In genomic region chr4:110119880-110120279, GRCh38 we compare ENCODE assay signal across 12 cellular contexts.
DNase-seq lines count a peak whose midpoint lies in the region; ATAC-seq, FAIRE-seq and TF ChIP-seq lines count a peak whose summit lies in the region.
"Had no signal": no experiment of that assay in that cellular context is flagged by ENCODE, and none has a peak within 500 bp of the region (broad histone marks: within the 10 kb centered on the region; RNA-seq: fewer than 3 reads in every experiment).

No MANE protein-coding gene starts in this region.

- H3K9me3 Mint-ChIP-seq in brain, result peaks cover 0 to 11% (median 0%) of the 10 kb centered on the region in 5 experiments

- peak overlapping the region in 3 of 5 experiments; percentile 8 to 69 (median 66) for H3K27ac Mint-ChIP-seq in brain

- H3K9me3 ChIP-seq in keratinocyte (ENCODE audit: control insufficient read depth, low read depth, low read length) (no peaks in the 10 kb centered on the region), gastrocnemius medialis (no peaks in the 10 kb centered on the region)
- H3K9me3 ChIP-seq: gastroesophageal sphincter, vagina had no signal

- H3K36me3 ChIP-seq in keratinocyte (ENCODE audit: control insufficient read depth in 2 of 2, extremely low read depth in 1 of 2, insufficient read depth in 2 of 2, low read length in 2 of 2) (peaks cover 1 to 4% of the 10 kb centered on the region in 2 experiments), gastrocnemius medialis (no peaks in the 10 kb centered on the region)
- H3K36me3 ChIP-seq: gastroesophageal sphincter, vagina had no signal

- dilution Hi-C loops in keratinocyte (cut with MboI; ENCODE audit: extremely low pct_ligation_motif_present, low sequenced_read_pairs), result no loop called here

- H2AFZ ChIP-seq in keratinocyte (ENCODE audit: control insufficient read depth, low read length), result no peak overlapping the region

- peak; percentile 58 for FAIRE-seq in keratinocyte (lab: Jason Lieb, UNC)

- peak overlapping the region; percentile 15 for H3K9ac ChIP-seq in keratinocyte (ENCODE audit: control insufficient read depth, extremely low read depth, insufficient read depth, low read length)

- peak; percentile 4 for DNase-seq in AG09319 (ENCODE audit: extremely low read depth, low read depth)
- DNase-seq in HFF-Myc (ENCODE audit: extremely low read depth, low read depth), result peak; percentile 17
- no peak for DNase-seq in keratinocyte (ENCODE audit: low read depth, low spot score)
- DNase-seq in SIG-M5 (lab: John Stamatoyannopoulos, UW), result no peak
- no peak for DNase-seq in NCI-H1417 treated with DMSO at 0.1 percent for 48 hours (lab: John Stamatoyannopoulos, UW)
- no peak for DNase-seq in NCI-H510A (lab: John Stamatoyannopoulos, UW)
- no peak for DNase-seq in gastrocnemius medialis
- DNase-seq: amniotic stem cell had no signal

- TF ChIP-seq CTCF in AG09319 (IDR thresholded peaks at IDR 0.05; ENCODE audit: low read depth, low read length) (no peak), HFF-Myc (IDR thresholded peaks at IDR 0.05; ENCODE audit: low read depth, low read length, missing control alignments) (no peak), brain (conservative IDR thresholded peaks at IDR 0.05) (no peak), keratinocyte (optimal IDR thresholded peaks at IDR 0.05 in 1 of 3, IDR thresholded peaks at IDR 0.05 in 1 of 3, conservative IDR thresholded peaks at IDR 0.05 in 1 of 3; ENCODE audit: extremely low read depth in 1 of 3, insufficient read depth in 2 of 3, low read length in 3 of 3) (no peak), gastrocnemius medialis (IDR thresholded peaks at IDR 0.05 in 4 of 5, conservative IDR thresholded peaks at IDR 0.05 in 1 of 5) (no peak)

- peaks cover 4% of the 10 kb centered on the region for H3K27me3 Mint-ChIP-seq in brain

- intact Hi-C loops in gastrocnemius medialis (cut with DNase I; ENCODE audit: low total_unique reads), result no loop called here

- H3K4me3 Mint-ChIP-seq in brain, result no peak overlapping the region

- H3K9me1 ChIP-seq in keratinocyte (ENCODE audit: control insufficient read depth, extremely low read depth, insufficient read depth, low read length), result no peaks in the 10 kb centered on the region

- H3K4me2 ChIP-seq in keratinocyte (ENCODE audit: control insufficient read depth, extremely low read depth, insufficient read depth, low read depth, low read length), result peak overlapping the region; percentile 82

- H3K4me1 ChIP-seq in keratinocyte (ENCODE audit: control insufficient read depth, extremely low read depth, insufficient read depth, low read length) (peaks cover 18% of the 10 kb centered on the region), gastrocnemius medialis (no peaks in the 10 kb centered on the region)
- H3K4me1 ChIP-seq: gastroesophageal sphincter, vagina had no signal

- H3K79me2 ChIP-seq in keratinocyte (ENCODE audit: control insufficient read depth, insufficient read depth, low read length), result peaks cover 32% of the 10 kb centered on the region

- in situ Hi-C loops in gastrocnemius medialis (cut with MboI; ENCODE audit: low sequenced_read_pairs in 4 of 4), result no loop called here

- H4K20me1 ChIP-seq in keratinocyte (ENCODE audit: control insufficient read depth, extremely low read depth, insufficient read depth, low read length), result no peaks in the 10 kb centered on the region

- ATAC-seq in gastrocnemius medialis, result no peak
- ATAC-seq: gastroesophageal sphincter had no signal

- H3K4me3 ChIP-seq in HFF-Myc (replicated peaks; ENCODE audit: low read depth, low read length) (no peak overlapping the region), keratinocyte (ENCODE audit: control insufficient read depth in 2 of 3, extremely low read depth in 1 of 3, insufficient read depth in 2 of 3, low read depth in 1 of 3, low read length in 3 of 3) (peak overlapping the region in 1 of 3 experiments; percentile 61), gastrocnemius medialis (no peak overlapping the region)
- H3K4me3 ChIP-seq: gastroesophageal sphincter, lung, vagina had no signal

- no peaks in the 10 kb centered on the region for H3K27me3 ChIP-seq in keratinocyte (ENCODE audit: control insufficient read depth, extremely low read depth, insufficient read depth, low read length)
- no peaks in the 10 kb centered on the region for H3K27me3 ChIP-seq in gastrocnemius medialis
- H3K27me3 ChIP-seq: gastroesophageal sphincter, vagina had no signal

- no peak for TF ChIP-seq POLR2A in gastrocnemius medialis (IDR thresholded peaks at IDR 0.05)

- H3K27ac ChIP-seq in keratinocyte (ENCODE audit: control insufficient read depth, insufficient read depth, low read length), result peak overlapping the region; percentile 64
- H3K27ac ChIP-seq in gastrocnemius medialis, result no peak overlapping the region
- H3K27ac ChIP-seq: gastroesophageal sphincter, vagina had no signal

- H3K4me1 Mint-ChIP-seq in brain, result peaks cover 14% of the 10 kb centered on the region

- H3K36me3 Mint-ChIP-seq in brain, result peaks cover 60% of the 10 kb centered on the region

Comparison
In these comparisons a context has a peak if more than half of its experiments do, and no peak if none do; other contexts are left out.
1. DNase-seq: peak in AG09319 (single experiment) and HFF-Myc (single experiment); none in keratinocyte (single experiment), SIG-M5 (single experiment), NCI-H1417 treated with DMSO at 0.1 percent for 48 hours (single experiment), NCI-H510A (single experiment) and gastrocnemius medialis (0 of 2).